In the genomic region with DNA sequence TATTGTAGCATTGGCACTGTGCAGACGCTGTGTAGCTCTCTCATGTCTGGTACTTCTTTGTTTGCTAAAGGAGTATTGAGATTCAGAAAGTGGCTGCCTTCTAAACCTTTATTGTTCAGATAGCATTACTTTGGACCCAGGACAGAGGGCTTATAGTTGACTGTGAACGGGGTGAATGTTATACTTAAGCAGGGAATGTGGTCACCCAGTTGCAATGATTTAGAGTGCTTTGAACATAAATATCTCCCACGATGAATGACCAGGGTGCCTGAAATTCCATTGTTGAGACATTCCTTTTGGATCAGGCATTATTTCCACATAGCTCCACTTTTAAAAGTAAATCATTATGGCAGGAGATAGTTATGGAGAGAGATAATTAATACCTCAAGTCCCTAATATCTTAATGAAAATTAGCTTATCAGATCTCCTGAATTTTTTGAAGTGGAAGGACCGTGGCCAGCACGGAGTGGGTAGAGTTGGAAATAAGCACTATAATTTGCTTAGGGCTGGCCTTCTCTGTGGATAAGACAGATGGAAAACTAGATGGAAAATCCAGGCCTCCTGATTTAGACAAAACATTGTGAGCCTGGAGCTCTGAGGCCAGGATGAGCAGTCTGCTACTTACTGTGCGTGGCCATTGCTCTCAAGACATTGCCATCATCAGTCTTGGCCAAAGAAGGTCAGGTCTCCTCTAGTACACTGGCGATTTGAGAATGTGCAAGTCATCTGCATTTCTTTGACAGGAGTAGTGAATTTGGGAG, we compare ENCODE assay signal across 2 cellular contexts.
TF ChIP-seq lines count a peak whose summit lies in the region.

No MANE protein-coding gene starts in this region.

TF ChIP-seq in HepG2, 621 proteins besides CTCF, POLR2A, EP300 and RAD21:
- TF ChIP-seq SOX5 (CRISPR knock-in tag; IDR thresholded peaks at IDR 0.05; ENCODE audit: borderline replicate concordance) (no peak), THYN1 (CRISPR knock-in tag; IDR thresholded peaks at IDR 0.05; ENCODE audit: borderline replicate concordance, low read depth) (no peak), ZSCAN9 (CRISPR knock-in tag; IDR thresholded peaks at IDR 0.05; ENCODE audit: borderline replicate concordance) (no peak), TARDBP (CRISPR knock-in tag; IDR thresholded peaks at IDR 0.05) (no peak), ZFY (CRISPR knock-in tag; IDR thresholded peaks at IDR 0.05) (no peak), ZNF335 (CRISPR knock-in tag; IDR thresholded peaks at IDR 0.05) (no peak), NFE2L2 (IDR thresholded peaks at IDR 0.05; ENCODE audit: low read length) (no peak), ZNF256 (CRISPR knock-in tag; conservative IDR thresholded peaks at IDR 0.05) (no peak), POLR2AphosphoS2 (IDR thresholded peaks at IDR 0.05; ENCODE audit: low read depth, low read length) (no peak), TEAD3 (CRISPR knock-in tag; optimal IDR thresholded peaks at IDR 0.05; ENCODE audit: borderline replicate concordance) (no peak), NONO (IDR thresholded peaks at IDR 0.05) (no peak), NONO (CRISPR knock-in tag; conservative IDR thresholded peaks at IDR 0.05) (no peak)
- TF ChIP-seq, protein P1, sequence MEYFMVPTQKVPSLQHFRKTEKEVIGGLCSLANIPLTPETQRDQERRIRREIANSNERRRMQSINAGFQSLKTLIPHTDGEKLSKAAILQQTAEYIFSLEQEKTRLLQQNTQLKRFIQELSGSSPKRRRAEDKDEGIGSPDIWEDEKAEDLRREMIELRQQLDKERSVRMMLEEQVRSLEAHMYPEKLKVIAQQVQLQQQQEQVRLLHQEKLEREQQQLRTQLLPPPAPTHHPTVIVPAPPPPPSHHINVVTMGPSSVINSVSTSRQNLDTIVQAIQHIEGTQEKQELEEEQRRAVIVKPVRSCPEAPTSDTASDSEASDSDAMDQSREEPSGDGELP (IDR thresholded peaks at IDR 0.05; ENCODE audit: borderline replicate concordance, low read depth): no peak
- TF ChIP-seq, protein P2, sequence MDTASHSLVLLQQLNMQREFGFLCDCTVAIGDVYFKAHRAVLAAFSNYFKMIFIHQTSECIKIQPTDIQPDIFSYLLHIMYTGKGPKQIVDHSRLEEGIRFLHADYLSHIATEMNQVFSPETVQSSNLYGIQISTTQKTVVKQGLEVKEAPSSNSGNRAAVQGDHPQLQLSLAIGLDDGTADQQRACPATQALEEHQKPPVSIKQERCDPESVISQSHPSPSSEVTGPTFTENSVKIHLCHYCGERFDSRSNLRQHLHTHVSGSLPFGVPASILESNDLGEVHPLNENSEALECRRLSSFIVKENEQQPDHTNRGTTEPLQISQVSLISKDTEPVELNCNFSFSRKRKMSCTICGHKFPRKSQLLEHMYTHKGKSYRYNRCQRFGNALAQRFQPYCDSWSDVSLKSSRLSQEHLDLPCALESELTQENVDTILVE (CRISPR knock-in tag; IDR thresholded peaks at IDR 0.05): no peak

TF ChIP-seq in GM12878, 131 proteins besides CTCF, POLR2A, EP300 and RAD21:
- no peak for TF ChIP-seq PAX8 (IDR thresholded peaks at IDR 0.05)
- TF ChIP-seq, protein P3, sequence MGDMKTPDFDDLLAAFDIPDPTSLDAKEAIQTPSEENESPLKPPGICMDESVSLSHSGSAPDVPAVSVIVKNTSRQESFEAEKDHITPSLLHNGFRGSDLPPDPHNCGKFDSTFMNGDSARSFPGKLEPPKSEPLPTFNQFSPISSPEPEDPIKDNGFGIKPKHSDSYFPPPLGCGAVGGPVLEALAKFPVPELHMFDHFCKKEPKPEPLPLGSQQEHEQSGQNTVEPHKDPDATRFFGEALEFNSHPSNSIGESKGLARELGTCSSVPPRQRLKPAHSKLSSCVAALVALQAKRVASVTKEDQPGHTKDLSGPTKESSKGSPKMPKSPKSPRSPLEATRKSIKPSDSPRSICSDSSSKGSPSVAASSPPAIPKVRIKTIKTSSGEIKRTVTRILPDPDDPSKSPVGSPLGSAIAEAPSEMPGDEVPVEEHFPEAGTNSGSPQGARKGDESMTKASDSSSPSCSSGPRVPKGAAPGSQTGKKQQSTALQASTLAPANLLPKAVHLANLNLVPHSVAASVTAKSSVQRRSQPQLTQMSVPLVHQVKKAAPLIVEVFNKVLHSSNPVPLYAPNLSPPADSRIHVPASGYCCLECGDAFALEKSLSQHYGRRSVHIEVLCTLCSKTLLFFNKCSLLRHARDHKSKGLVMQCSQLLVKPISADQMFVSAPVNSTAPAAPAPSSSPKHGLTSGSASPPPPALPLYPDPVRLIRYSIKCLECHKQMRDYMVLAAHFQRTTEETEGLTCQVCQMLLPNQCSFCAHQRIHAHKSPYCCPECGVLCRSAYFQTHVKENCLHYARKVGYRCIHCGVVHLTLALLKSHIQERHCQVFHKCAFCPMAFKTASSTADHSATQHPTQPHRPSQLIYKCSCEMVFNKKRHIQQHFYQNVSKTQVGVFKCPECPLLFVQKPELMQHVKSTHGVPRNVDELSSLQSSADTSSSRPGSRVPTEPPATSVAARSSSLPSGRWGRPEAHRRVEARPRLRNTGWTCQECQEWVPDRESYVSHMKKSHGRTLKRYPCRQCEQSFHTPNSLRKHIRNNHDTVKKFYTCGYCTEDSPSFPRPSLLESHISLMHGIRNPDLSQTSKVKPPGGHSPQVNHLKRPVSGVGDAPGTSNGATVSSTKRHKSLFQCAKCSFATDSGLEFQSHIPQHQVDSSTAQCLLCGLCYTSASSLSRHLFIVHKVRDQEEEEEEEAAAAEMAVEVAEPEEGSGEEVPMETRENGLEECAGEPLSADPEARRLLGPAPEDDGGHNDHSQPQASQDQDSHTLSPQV (IDR thresholded peaks at IDR 0.05): peak; percentile 5; the same call in 1 of the 2 replicates
